ENCODE assay signal across 24 cellular contexts in the genomic region with DNA sequence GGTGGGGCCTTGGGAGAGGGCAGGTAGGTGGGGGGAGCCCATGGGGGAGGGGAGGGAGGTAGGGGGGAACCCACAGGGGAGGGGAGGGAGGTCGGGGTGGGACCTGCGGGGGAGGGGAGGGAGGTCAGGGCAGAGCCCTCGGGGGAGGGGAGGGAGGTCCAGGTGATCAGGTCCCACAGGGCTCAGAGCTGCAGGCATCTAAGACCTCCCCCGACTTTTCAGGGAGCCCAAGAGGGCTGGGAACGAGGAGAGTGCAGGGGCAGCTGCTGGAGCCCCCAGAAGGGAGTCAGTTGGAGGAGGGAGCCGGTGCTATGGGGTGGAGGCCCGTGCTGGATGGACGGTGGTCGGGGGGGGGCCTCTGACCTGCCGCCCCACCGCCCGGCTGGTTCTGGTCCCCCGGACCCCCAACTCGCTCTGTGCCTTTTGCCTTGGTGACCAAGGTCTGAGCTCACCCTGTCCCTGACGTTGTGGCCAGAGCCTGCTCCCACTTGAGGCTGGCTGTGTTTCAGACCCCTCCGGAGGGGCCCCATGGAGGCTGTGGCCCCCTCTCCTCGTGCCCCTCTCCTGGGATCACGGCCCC. TPM values are rescaled to one million over a fixed set of nuclear protein-coding genes. Genes with fewer than 3 reads are reported as not detected.
A peak's percentile ranks its signal among the peaks of the same experiment; 100 is the strongest.
DNase-seq lines count a peak whose midpoint lies in the region; ATAC-seq and TF ChIP-seq lines count a peak whose summit lies in the region.
"Had no signal": no experiment of that assay in that cellular context is flagged by ENCODE, and none has a peak within 500 bp of the region (broad histone marks: within the 10 kb centered on the region; RNA-seq: fewer than 3 reads in every experiment).

No MANE protein-coding gene starts in this region.

- CTCF ChIA-PET in HEK293 (lab: Yijun Ruan, JAX), result no interaction called here

- intact Hi-C loops in sciatic nerve (cut with DNase I), result loop anchor here (5.0 kb wide), 1 partner anchor 1440 kb away; no protein-coding TSS in a partner anchor
- intact Hi-C loops in right lobe of liver (cut with DNase I), result no loop called here

- no peaks in the 10 kb centered on the region for H3K9me3 Mint-ChIP-seq in stimulated activated naive CD8-positive, alpha-beta T cell treated with anti-CD3 and anti-CD28 coated beads, Interleukin-15, amount 100 ng/mL, for 72 hours
- H3K9me3 Mint-ChIP-seq in nephron progenitor cell, result no peaks in the 10 kb centered on the region
- H3K9me3 Mint-ChIP-seq: CD4-positive, alpha-beta T cell; CD8-positive, alpha-beta T cell had no signal

- no peaks in the 10 kb centered on the region for H3K4me1 Mint-ChIP-seq in stimulated activated naive CD8-positive, alpha-beta T cell treated with anti-CD3 and anti-CD28 coated beads, Interleukin-15, amount 100 ng/mL, for 72 hours
- H3K4me1 Mint-ChIP-seq in nephron progenitor cell, result peaks cover 20% of the 10 kb centered on the region
- H3K4me1 Mint-ChIP-seq: B cell had no signal

- H3K27ac Mint-ChIP-seq in stimulated activated naive CD8-positive, alpha-beta T cell treated with anti-CD3 and anti-CD28 coated beads, Interleukin-15, amount 100 ng/mL, for 72 hours, result no peak overlapping the region
- H3K27ac Mint-ChIP-seq in nephron progenitor cell, result no peak overlapping the region
- H3K27ac Mint-ChIP-seq: B cell; CD4-positive, alpha-beta T cell; CD8-positive, alpha-beta T cell had no signal

- DNase-seq in stimulated activated naive CD8-positive, alpha-beta T cell treated with anti-CD3 and anti-CD28 coated beads, Interleukin-15, amount 100 ng/mL, for 72 hours, result no peak
- no peak for DNase-seq in stimulated activated naive CD8-positive, alpha-beta T cell treated with anti-CD3 and anti-CD28 coated beads, Interleukin-15, Interleukin-2, amounts not matched to agents 100 U/mL and 50 U/mL, for 24 hours
- DNase-seq in nephron progenitor cell (peak; percentile 3), sciatic nerve (ENCODE audit: low spot score) (no peak), right lobe of liver (no peak)
- DNase-seq in activated CD4-positive, CD25-positive, alpha-beta regulatory T cell (lab: John Stamatoyannopoulos, UW), result no peak
- DNase-seq: AML-193; CD4-positive, alpha-beta T cell; CD8-positive, alpha-beta T cell; COR-L47; DMS 273 treated with DMSO at 0.1 percent for 48 hours; DMS153; DMS79; DND-41; EL; GDM1 had no signal

- H3K27ac ChIP-seq in HEK293 (ENCODE audit: extremely low read depth, low read depth, low read length) (no peak overlapping the region), right lobe of liver (no peak overlapping the region)
- H3K27ac ChIP-seq: 22Rv1; A549; BLaER1 treated with 17β-estradiol and CSF1 and Interleukin-3, amounts not matched to agents 10 nM and 100 nM; C4-2B had no signal

- WGBS in right lobe of liver (ENCODE audit: insufficient coverage, low coverage, low lambda C conversion rate, missing lambda C conversion rate), result 20% methylated on average over 1 of the region's 18 CpGs

- ATAC-seq in stimulated activated naive CD8-positive, alpha-beta T cell treated with anti-CD3 and anti-CD28 coated beads, Interleukin-15, amount 100 ng/mL, for 72 hours, result peak; percentile 24
- ATAC-seq in stimulated activated naive CD8-positive, alpha-beta T cell treated with anti-CD3 and anti-CD28 coated beads, Interleukin-15, Interleukin-2, amounts not matched to agents 100 U/mL and 50 U/mL, for 24 hours, result no peak
- peak; percentile 6 for ATAC-seq in sciatic nerve
- no peak for ATAC-seq in right lobe of liver
- ATAC-seq in GM21528 (IDR thresholded peaks at IDR 0.05; ENCODE audit: low FRiP score, unreplicated experiment), result no peak
- ATAC-seq: CD8-positive, alpha-beta T cell had no signal

- no peaks in the 10 kb centered on the region for H3K4me1 ChIP-seq in HEK293 (ENCODE audit: control insufficient read depth, insufficient read depth, low read length)
- no peaks in the 10 kb centered on the region for H3K4me1 ChIP-seq in right lobe of liver
- H3K4me1 ChIP-seq: A549 had no signal

- H3K27me3 Mint-ChIP-seq in stimulated activated naive CD8-positive, alpha-beta T cell treated with anti-CD3 and anti-CD28 coated beads, Interleukin-15, amount 100 ng/mL, for 72 hours, result no peaks in the 10 kb centered on the region
- H3K27me3 Mint-ChIP-seq in nephron progenitor cell (ENCODE audit: low read depth, poor library complexity), result peaks cover 84% of the 10 kb centered on the region
- H3K27me3 Mint-ChIP-seq: CD4-positive, alpha-beta T cell had no signal

- H3K4me3 ChIP-seq in HEK293 (ENCODE audit: low read depth, low read length) (no peak overlapping the region), right lobe of liver (no peak overlapping the region)
- H3K4me3 ChIP-seq: A549; BLaER1 treated with 17β-estradiol and CSF1 and Interleukin-3, amounts not matched to agents 10 nM and 100 nM; GM12878 had no signal

- TF ChIP-seq POLR2A in right lobe of liver (IDR thresholded peaks at IDR 0.05), result no peak

- no peak overlapping the region for H3K4me3 Mint-ChIP-seq in stimulated activated naive CD8-positive, alpha-beta T cell treated with anti-CD3 and anti-CD28 coated beads, Interleukin-15, amount 100 ng/mL, for 72 hours
- no peak overlapping the region for H3K4me3 Mint-ChIP-seq in nephron progenitor cell
- H3K4me3 Mint-ChIP-seq: B cell; CD4-positive, alpha-beta T cell; CD8-positive, alpha-beta T cell had no signal

- TF ChIP-seq CTCF in HEK293 (tag by site-specific recombination; IDR thresholded peaks at IDR 0.05) (no peak), nephron progenitor cell (IDR thresholded peaks at IDR 0.05) (no peak), right lobe of liver (IDR thresholded peaks at IDR 0.05) (no peak)

- POLR2A ChIA-PET in HEK293 (lab: Yijun Ruan, JAX), result interaction anchor here (0.7 kb wide), 1 partner anchor 382 kb away, joined by 4 read pairs; no protein-coding TSS in a partner anchor

- no peaks in the 10 kb centered on the region for H3K36me3 Mint-ChIP-seq in nephron progenitor cell (ENCODE audit: low read depth)
- H3K36me3 Mint-ChIP-seq: CD8-positive, alpha-beta T cell had no signal

- no peaks in the 10 kb centered on the region for H3K36me3 ChIP-seq in HEK293 (ENCODE audit: control insufficient read depth in 2 of 2, insufficient read depth in 1 of 2, low read length in 2 of 2)
- no peaks in the 10 kb centered on the region for H3K36me3 ChIP-seq in right lobe of liver
- H3K36me3 ChIP-seq: BLaER1 treated with 17β-estradiol and CSF1 and Interleukin-3, amounts not matched to agents 10 nM and 100 nM had no signal

- H3K9me3 ChIP-seq in HEK293 (ENCODE audit: control insufficient read depth, insufficient read depth, low read depth, low read length), result no peaks in the 10 kb centered on the region
- H3K9me3 ChIP-seq in right lobe of liver, result no peaks in the 10 kb centered on the region
- H3K9me3 ChIP-seq: A549; BLaER1 treated with 17β-estradiol and CSF1 and Interleukin-3, amounts not matched to agents 10 nM and 100 nM had no signal

- no peaks in the 10 kb centered on the region for H3K27me3 ChIP-seq in right lobe of liver

TF ChIP-seq in HEK293, 187 proteins besides CTCF, POLR2A, EP300 and RAD21:
- peak; percentile 65 for TF ChIP-seq GLIS2 (tag by site-specific recombination; IDR thresholded peaks at IDR 0.05)
- TF ChIP-seq, protein P1, sequence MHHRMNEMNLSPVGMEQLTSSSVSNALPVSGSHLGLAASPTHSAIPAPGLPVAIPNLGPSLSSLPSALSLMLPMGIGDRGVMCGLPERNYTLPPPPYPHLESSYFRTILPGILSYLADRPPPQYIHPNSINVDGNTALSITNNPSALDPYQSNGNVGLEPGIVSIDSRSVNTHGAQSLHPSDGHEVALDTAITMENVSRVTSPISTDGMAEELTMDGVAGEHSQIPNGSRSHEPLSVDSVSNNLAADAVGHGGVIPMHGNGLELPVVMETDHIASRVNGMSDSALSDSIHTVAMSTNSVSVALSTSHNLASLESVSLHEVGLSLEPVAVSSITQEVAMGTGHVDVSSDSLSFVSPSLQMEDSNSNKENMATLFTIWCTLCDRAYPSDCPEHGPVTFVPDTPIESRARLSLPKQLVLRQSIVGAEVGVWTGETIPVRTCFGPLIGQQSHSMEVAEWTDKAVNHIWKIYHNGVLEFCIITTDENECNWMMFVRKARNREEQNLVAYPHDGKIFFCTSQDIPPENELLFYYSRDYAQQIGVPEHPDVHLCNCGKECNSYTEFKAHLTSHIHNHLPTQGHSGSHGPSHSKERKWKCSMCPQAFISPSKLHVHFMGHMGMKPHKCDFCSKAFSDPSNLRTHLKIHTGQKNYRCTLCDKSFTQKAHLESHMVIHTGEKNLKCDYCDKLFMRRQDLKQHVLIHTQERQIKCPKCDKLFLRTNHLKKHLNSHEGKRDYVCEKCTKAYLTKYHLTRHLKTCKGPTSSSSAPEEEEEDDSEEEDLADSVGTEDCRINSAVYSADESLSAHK (tag by site-specific recombination; IDR thresholded peaks at IDR 0.05), result no peak

RNA-seq across cellular contexts. Expression of gene SLC9A3, which starts 31.8 kb away (rescaled TPM):
- 12.3 TPM for total RNA-seq in sciatic nerve
- total RNA-seq in right lobe of liver, result 1 to 10 TPM in 2 of 6 experiments, under 1 TPM in 4; 0.32 to 1.8 (median 0.46) TPM

RNA-seq across cellular contexts. Expression of gene EXOC3, which starts 49.4 kb away (rescaled TPM):
- total RNA-seq in sciatic nerve (58.4 TPM), right lobe of liver (10 to 100 TPM; 14.6 to 24.3 (median 20.0) TPM)

Comparison
In these comparisons a context has a peak if more than half of its experiments do, and no peak if none do; other contexts are left out.
1. ATAC-seq: peak in stimulated activated naive CD8-positive, alpha-beta T cell treated with anti-CD3 and anti-CD28 coated beads, Interleukin-15, amount 100 ng/mL, for 72 hours (single experiment) and sciatic nerve (single experiment); none in stimulated activated naive CD8-positive, alpha-beta T cell treated with anti-CD3 and anti-CD28 coated beads, Interleukin-15, Interleukin-2, amounts not matched to agents 100 U/mL and 50 U/mL, for 24 hours (single experiment), right lobe of liver (0 of 4) and GM21528 (single experiment).